In genomic region chr6:1317302-1317815, GRCh38 we compare ENCODE assay signal across 1 cellular context.
TF ChIP-seq lines count a peak whose summit lies in the region.

No MANE protein-coding gene starts in this region.

TF ChIP-seq in HepG2, 621 proteins besides CTCF, POLR2A, EP300 and RAD21 (continued from another document and continues in another):
- TF ChIP-seq ZNF512 (CRISPR knock-in tag; IDR thresholded peaks at IDR 0.05), result no peak
- TF ChIP-seq PRDM10 (CRISPR knock-in tag; IDR thresholded peaks at IDR 0.05; ENCODE audit: low read depth), result no peak
- peak; percentile 45; the same call in 1 of the 2 replicates for TF ChIP-seq UBTF (CRISPR knock-in tag; IDR thresholded peaks at IDR 0.05)
- TF ChIP-seq ZHX2 (IDR thresholded peaks at IDR 0.05; ENCODE audit: low read depth), result no peak
- TF ChIP-seq ZHX2 (CRISPR knock-in tag; IDR thresholded peaks at IDR 0.05; ENCODE audit: borderline replicate concordance), result no peak
- TF ChIP-seq NR2F2 (IDR thresholded peaks at IDR 0.05; ENCODE audit: borderline replicate concordance, low read depth), result peak; percentile 55
- no peak for TF ChIP-seq ZNF234 (CRISPR knock-in tag; conservative IDR thresholded peaks at IDR 0.05)
- TF ChIP-seq PREB (CRISPR knock-in tag; IDR thresholded peaks at IDR 0.05), result no peak
- TF ChIP-seq TCF7 (IDR thresholded peaks at IDR 0.05; ENCODE audit: low read depth), result peak; percentile 79
- TF ChIP-seq ZNF556 (CRISPR knock-in tag; IDR thresholded peaks at IDR 0.05; ENCODE audit: borderline replicate concordance), result peak; percentile 25; the same call in 1 of the 2 replicates
- TF ChIP-seq NR0B2 (CRISPR knock-in tag; IDR thresholded peaks at IDR 0.05), result no peak
- TF ChIP-seq ZFYVE20 (CRISPR knock-in tag; IDR thresholded peaks at IDR 0.05; ENCODE audit: borderline replicate concordance, low read depth), result no peak
- TF ChIP-seq ISL2 (CRISPR knock-in tag; IDR thresholded peaks at IDR 0.05), result peak; percentile 65; the same call in 1 of the 2 replicates
- TF ChIP-seq ZFX (CRISPR knock-in tag; IDR thresholded peaks at IDR 0.05; ENCODE audit: low read depth), result peak; percentile 46; the same call in 1 of the 2 replicates
- TF ChIP-seq PAXIP1 (CRISPR knock-in tag; conservative IDR thresholded peaks at IDR 0.05), result peak; percentile 84
- TF ChIP-seq IKZF4 (CRISPR knock-in tag; IDR thresholded peaks at IDR 0.05; ENCODE audit: borderline replicate concordance, low read depth, not compliant biosample characterization), result no peak
- TF ChIP-seq RFXAP (CRISPR knock-in tag; IDR thresholded peaks at IDR 0.05; ENCODE audit: borderline replicate concordance), result no peak
- TF ChIP-seq PHF21A (CRISPR knock-in tag; IDR thresholded peaks at IDR 0.05), result peak; percentile 68; the same call in 1 of the 2 replicates
- no peak for TF ChIP-seq ZNF251 (CRISPR knock-in tag; IDR thresholded peaks at IDR 0.05)
- TF ChIP-seq RARA (CRISPR knock-in tag; IDR thresholded peaks at IDR 0.05), result peak; percentile 72
- TF ChIP-seq ZNF142 (CRISPR knock-in tag; IDR thresholded peaks at IDR 0.05), result no peak
- no peak for TF ChIP-seq ZNF784 (CRISPR knock-in tag; IDR thresholded peaks at IDR 0.05; ENCODE audit: borderline replicate concordance)
- TF ChIP-seq DMAP1 (CRISPR knock-in tag; IDR thresholded peaks at IDR 0.05), result no peak
- peak; percentile 95 for TF ChIP-seq HNRNPK (IDR thresholded peaks at IDR 0.05; ENCODE audit: low read depth, low read length, poor library complexity, severe bottlenecking)
- no peak for TF ChIP-seq ZNF879 (CRISPR knock-in tag; IDR thresholded peaks at IDR 0.05)
- no peak for TF ChIP-seq ZBTB21 (CRISPR knock-in tag; IDR thresholded peaks at IDR 0.05)
